15 cellular contexts compared by ENCODE assay signal in genomic region chr21:15343066-15343465, GRCh38.
DNase-seq lines count a peak whose midpoint lies in the region; ATAC-seq, FAIRE-seq and TF ChIP-seq lines count a peak whose summit lies in the region.
"Had no signal": no experiment of that assay in that cellular context is flagged by ENCODE, and none has a peak within 500 bp of the region (broad histone marks: within the 10 kb centered on the region; RNA-seq: fewer than 3 reads in every experiment).

No MANE protein-coding gene starts in this region.

- WGBS in K562 (ENCODE audit: insufficient coverage, low coverage, missing lambda C conversion rate): 7% methylated on average over 1 of the region's 1 CpG

- no peaks in the 10 kb centered on the region for H3K27me3 ChIP-seq in GM23338 (ENCODE audit: insufficient read depth)
- H3K27me3 ChIP-seq in K562 (ENCODE audit: control insufficient read depth in 2 of 2, insufficient read depth in 2 of 2, low read length in 2 of 2): no peaks in the 10 kb centered on the region
- no peaks in the 10 kb centered on the region for H3K27me3 ChIP-seq in upper lobe of right lung

- no TSS peak for BruUV-seq in K562 (replicated peaks; lab: Mats Ljungman, UMichigan)

- H4K20me1 ChIP-seq in GM23338 (replicated peaks; ENCODE audit: insufficient read depth): no peaks in the 10 kb centered on the region
- H4K20me1 ChIP-seq in K562 (replicated peaks; ENCODE audit: control insufficient read depth, insufficient read depth, low read length): no peaks in the 10 kb centered on the region

- no peaks in the 10 kb centered on the region for H3K4me1 ChIP-seq in GM23338 (ENCODE audit: insufficient read depth)
- H3K4me1 ChIP-seq in K562 (replicated peaks in 1 of 2; ENCODE audit: control insufficient read depth in 2 of 2, insufficient read depth in 2 of 2, low read length in 2 of 2): no peaks in the 10 kb centered on the region
- no peaks in the 10 kb centered on the region for H3K4me1 ChIP-seq in upper lobe of right lung

- no peaks in the 10 kb centered on the region for H3K9me1 ChIP-seq in K562 (ENCODE audit: control insufficient read depth, insufficient read depth, low read length)

- ATAC-seq in GM23338 (no peak), K562 (no peak), upper lobe of right lung (no peak)

- no peak for TF ChIP-seq EP300 in K562 (IDR thresholded peaks at IDR 0.05; ENCODE audit: low read length)

- TF ChIP-seq RAD21 in K562 (CRISPR knock-in tag; conservative IDR thresholded peaks at IDR 0.05 in 1 of 2, IDR thresholded peaks at IDR 0.05 in 1 of 2): no peak

- POLR2A ChIA-PET in K562 (lab: Yijun Ruan, JAX): no interaction called here

- no peak for TF ChIP-seq POLR2A in K562 (conservative IDR thresholded peaks at IDR 0.05)

- H3K4me2 ChIP-seq in GM23338 (no peak overlapping the region), K562 (ENCODE audit: insufficient read depth, low read length) (no peak overlapping the region)

- H3K4me3 ChIP-seq in GM23338 (no peak overlapping the region), K562 (no peak overlapping the region), fibroblast of mammary gland (ENCODE audit: control insufficient read depth, low read depth, low read length) (no peak overlapping the region), retinal pigment epithelial cell (ENCODE audit: low read length) (no peak overlapping the region), upper lobe of right lung (no peak overlapping the region)

- peak overlapping the region; percentile 19; the same call in 1 of the 2 replicates for H3K27ac Mint-ChIP-seq in GM23338
- H3K27ac Mint-ChIP-seq: CD14-positive monocyte had no signal

- no peaks in the 10 kb centered on the region for H3F3A ChIP-seq in GM23338 (replicated peaks; ENCODE audit: low read depth)

- in situ Hi-C loops in K562 (cut with MboI): no loop called here

- no peak overlapping the region for H3K27ac ChIP-seq in GM23338 (ENCODE audit: low read depth)
- no peak overlapping the region for H3K27ac ChIP-seq in K562 (ENCODE audit: extremely low read depth, low read depth, low read length)
- H3K27ac ChIP-seq in upper lobe of right lung: no peak overlapping the region

- intact Hi-C loops in K562 (cut with micrococcal nuclease): no loop called here
- intact Hi-C loops in upper lobe of right lung (cut with DNase I): no loop called here

- H3K9ac ChIP-seq in K562 (ENCODE audit: insufficient read depth in 1 of 2, low read depth in 2 of 2, low read length in 2 of 2): no peak overlapping the region

- peaks cover 18% of the 10 kb centered on the region for H3K9me2 ChIP-seq in GM23338 (ENCODE audit: insufficient read depth)

- no peak overlapping the region for H3K4me3 Mint-ChIP-seq in GM23338
- H3K4me3 Mint-ChIP-seq: CD14-positive monocyte had no signal

- CTCF ChIA-PET in K562 (lab: Yijun Ruan, JAX; ENCODE audit: low intra/inter-chr PET ratio): interaction anchor here (0.6 kb wide), 1 partner anchor 475 kb away, joined by 3 read pairs; no protein-coding TSS in a partner anchor

- H3K27me3 Mint-ChIP-seq in GM23338 (ENCODE audit: insufficient read depth, low read depth, poor library complexity): no peaks in the 10 kb centered on the region

- no peaks in the 10 kb centered on the region for H3K9me3 ChIP-seq in K562 (replicated peaks; ENCODE audit: control insufficient read depth, insufficient read depth, low read depth, low read length)
- H3K9me3 ChIP-seq in upper lobe of right lung: no peaks in the 10 kb centered on the region

- H3K79me2 ChIP-seq in GM23338 (replicated peaks; ENCODE audit: insufficient read depth): no peaks in the 10 kb centered on the region
- no peaks in the 10 kb centered on the region for H3K79me2 ChIP-seq in K562 (ENCODE audit: control insufficient read depth, insufficient read depth, low read length)

- FAIRE-seq in K562 (lab: Jason Lieb, UNC): no peak
- FAIRE-seq: GM12892 had no signal

- no peaks in the 10 kb centered on the region for H3K36me3 ChIP-seq in GM23338 (ENCODE audit: insufficient read depth)
- H3K36me3 ChIP-seq in K562 (ENCODE audit: control insufficient read depth, insufficient read depth, low read length): no peaks in the 10 kb centered on the region
- H3K36me3 ChIP-seq in upper lobe of right lung: no peaks in the 10 kb centered on the region

- H3K4me1 Mint-ChIP-seq in GM23338: no peaks in the 10 kb centered on the region
- H3K4me1 Mint-ChIP-seq: CD14-positive monocyte had no signal

- DNase-seq in GM23338 (ENCODE audit: low spot score): no peak
- no peak for DNase-seq in K562 (ENCODE audit: extremely low read depth in 1 of 4, low spot score in 3 of 4)
- DNase-seq in fibroblast of mammary gland (ENCODE audit: low read depth): peak; percentile 56
- DNase-seq in retinal pigment epithelial cell (ENCODE audit: low read depth): peak; percentile 24
- no peak for DNase-seq in mucosa of gallbladder (ENCODE audit: low spot score)
- no peak for DNase-seq in upper lobe of right lung
- no peak for DNase-seq in activated CD4-positive, alpha-beta T cell treated with anti-CD3 and anti-CD28 coated beads for 1 hour
- DNase-seq: AML-193, H7, NCI-H1105 treated with DMSO at 0.1 percent for 48 hours, NCI-H1694 treated with DMSO at 0.1 percent for 48 hours, NCI-H69, OCI-M1 had no signal

- TF ChIP-seq CTCF in GM23338 (conservative IDR thresholded peaks at IDR 0.05; ENCODE audit: low read depth in 2 of 2): no peak
- no peak for TF ChIP-seq CTCF in K562 (IDR thresholded peaks at IDR 0.05 in 2 of 3, conservative IDR thresholded peaks at IDR 0.05 in 1 of 3; ENCODE audit: insufficient read depth in 2 of 3, low read depth in 1 of 3, low read length in 3 of 3)
- no peak for TF ChIP-seq CTCF in fibroblast of mammary gland (conservative IDR thresholded peaks at IDR 0.05; ENCODE audit: control insufficient read depth, insufficient read depth, low read depth, low read length)
- TF ChIP-seq CTCF in retinal pigment epithelial cell (conservative IDR thresholded peaks at IDR 0.05; ENCODE audit: low read depth, low read length): no peak
- TF ChIP-seq CTCF in upper lobe of right lung (IDR thresholded peaks at IDR 0.05): no peak

- H2AFZ ChIP-seq in GM23338: peak overlapping the region; percentile 70; the same call in 1 of the 2 replicates
- H2AFZ ChIP-seq in K562 (ENCODE audit: low read depth, low read length): no peak overlapping the region

- no peaks in the 10 kb centered on the region for H3K9me3 Mint-ChIP-seq in GM23338

- H3K36me3 Mint-ChIP-seq in GM23338 (ENCODE audit: low read depth): no peaks in the 10 kb centered on the region
- H3K36me3 Mint-ChIP-seq: CD14-positive monocyte had no signal

TF ChIP-seq in K562, 482 proteins besides CTCF, POLR2A, EP300 and RAD21:
- TF ChIP-seq ZNF165 (CRISPR knock-in tag; IDR thresholded peaks at IDR 0.05; ENCODE audit: borderline replicate concordance) (no peak), NFE2 (IDR thresholded peaks at IDR 0.05; ENCODE audit: low read depth) (peak; percentile 70), MAFK (IDR thresholded peaks at IDR 0.05; ENCODE audit: low read length) (peak; percentile 62; the same call in 1 of the 2 replicates), THRA (IDR thresholded peaks at IDR 0.05) (no peak), CBX2 (IDR thresholded peaks at IDR 0.05; ENCODE audit: insufficient read depth, low read length, poor library complexity, severe bottlenecking) (no peak), BACH1 (tag; IDR thresholded peaks at IDR 0.05) (0 out of 2 replicates have a peak, but pooled peaks have one; percentile 30), NFE2L1 (tag; IDR thresholded peaks at IDR 0.05; ENCODE audit: borderline replicate concordance, low read depth) (peak; percentile 67), POLR2AphosphoS5 (IDR thresholded peaks at IDR 0.05; ENCODE audit: control insufficient read depth, insufficient read depth, low read depth, low read length) (no peak), SMARCA4 (IDR thresholded peaks at IDR 0.05) (no peak), ZNF699 (CRISPR knock-in tag; IDR thresholded peaks at IDR 0.05; ENCODE audit: insufficient replicate concordance) (no peak), C11orf30 (IDR thresholded peaks at IDR 0.05; ENCODE audit: low read depth) (peak; percentile 56), MAFF (IDR thresholded peaks at IDR 0.05; ENCODE audit: low read length) (peak; percentile 81), ZNF316 (IDR thresholded peaks at IDR 0.05) (peak; percentile 76), MAFG (tag; conservative IDR thresholded peaks at IDR 0.05) (peak; percentile 91)

Comparison
In these comparisons a context has a peak if more than half of its experiments do, and no peak if none do; other contexts are left out.
1. DNase-seq: peak in fibroblast of mammary gland (single experiment) and retinal pigment epithelial cell (single experiment); none in GM23338 (single experiment), K562 (0 of 4), mucosa of gallbladder (single experiment), upper lobe of right lung (single experiment) and activated CD4-positive, alpha-beta T cell treated with anti-CD3 and anti-CD28 coated beads for 1 hour (single experiment).